In the genomic region with DNA sequence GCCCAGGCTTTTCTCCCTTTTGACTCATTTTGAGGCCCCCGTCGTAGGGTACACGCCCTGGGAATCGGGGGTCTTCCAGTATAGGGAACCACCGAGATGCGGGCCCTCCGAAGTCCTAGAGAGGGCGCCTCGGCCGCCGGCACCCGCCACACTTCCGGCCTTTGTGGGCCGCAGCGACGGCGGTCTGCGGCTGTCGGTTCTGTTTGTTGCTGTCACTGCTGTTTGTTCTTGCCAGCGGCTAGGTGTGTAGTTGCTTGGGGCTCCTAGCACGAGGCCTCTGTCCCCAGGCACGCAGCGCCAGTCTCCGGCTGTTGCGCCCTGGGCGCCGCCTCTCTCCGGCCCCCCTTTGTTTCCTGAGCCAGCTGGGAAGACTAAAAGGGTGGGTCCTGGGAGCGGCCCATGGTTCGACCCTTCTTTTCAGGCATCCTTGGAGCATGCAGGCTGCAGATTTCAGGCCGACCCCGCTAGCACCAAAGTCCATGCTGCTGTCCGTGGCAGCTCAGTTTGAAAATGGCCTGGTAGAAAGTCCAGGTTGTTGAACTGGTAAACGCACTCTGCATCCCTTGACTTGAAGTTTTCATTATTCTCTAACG, we compare ENCODE assay signal across 1 cellular context.
TF ChIP-seq lines count a peak whose summit lies in the region.

No MANE protein-coding gene starts in this region.

TF ChIP-seq in HepG2, 621 proteins besides CTCF, POLR2A, EP300 and RAD21 (continued from another document and continues in another):
- TF ChIP-seq, protein P1, sequence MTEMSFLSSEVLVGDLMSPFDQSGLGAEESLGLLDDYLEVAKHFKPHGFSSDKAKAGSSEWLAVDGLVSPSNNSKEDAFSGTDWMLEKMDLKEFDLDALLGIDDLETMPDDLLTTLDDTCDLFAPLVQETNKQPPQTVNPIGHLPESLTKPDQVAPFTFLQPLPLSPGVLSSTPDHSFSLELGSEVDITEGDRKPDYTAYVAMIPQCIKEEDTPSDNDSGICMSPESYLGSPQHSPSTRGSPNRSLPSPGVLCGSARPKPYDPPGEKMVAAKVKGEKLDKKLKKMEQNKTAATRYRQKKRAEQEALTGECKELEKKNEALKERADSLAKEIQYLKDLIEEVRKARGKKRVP (CRISPR knock-in tag; IDR thresholded peaks at IDR 0.05): peak in 1 of 2 experiments; percentile 54; a peak in 2 of 4 replicates
- TF ChIP-seq ZNF547 (CRISPR knock-in tag; IDR thresholded peaks at IDR 0.05) (peak; percentile 94), HCFC1 (IDR thresholded peaks at IDR 0.05; ENCODE audit: low read depth, low read length) (peak; percentile 41; the same call in 1 of the 2 replicates), ELF1 (CRISPR knock-in tag; IDR thresholded peaks at IDR 0.05) (peak; percentile 94), ZNF775 (CRISPR knock-in tag; IDR thresholded peaks at IDR 0.05; ENCODE audit: borderline replicate concordance) (0 out of 2 replicates have a peak, but pooled peaks have one; percentile 32), ZNF251 (CRISPR knock-in tag; IDR thresholded peaks at IDR 0.05) (no peak), KLF9 (CRISPR knock-in tag; IDR thresholded peaks at IDR 0.05; ENCODE audit: low read depth) (0 out of 2 replicates have a peak, but pooled peaks have one; percentile 23), ZNF614 (CRISPR knock-in tag; IDR thresholded peaks at IDR 0.05; ENCODE audit: borderline replicate concordance) (peak; percentile 91), ZNF75D (CRISPR knock-in tag; IDR thresholded peaks at IDR 0.05; ENCODE audit: borderline replicate concordance) (no peak), PCBP2 (optimal IDR thresholded peaks at IDR 0.05; ENCODE audit: low read depth, low read length, poor library complexity, severe bottlenecking) (no peak), TSC22D2 (CRISPR knock-in tag; IDR thresholded peaks at IDR 0.05; ENCODE audit: borderline replicate concordance) (no peak; the same call in 1 of the 2 replicates), NR2F6 (IDR thresholded peaks at IDR 0.05) (no peak), NR2F6 (CRISPR knock-in tag; IDR thresholded peaks at IDR 0.05) (peak; percentile 63), PHF5A (CRISPR knock-in tag; IDR thresholded peaks at IDR 0.05; ENCODE audit: low read depth, unreplicated experiment) (peak; percentile 42), ZMAT3 (CRISPR knock-in tag; conservative IDR thresholded peaks at IDR 0.05) (peak; percentile 96), NAIF1 (CRISPR knock-in tag; IDR thresholded peaks at IDR 0.05; ENCODE audit: borderline replicate concordance) (no peak; the same call in 1 of the 2 replicates), ZNF768 (CRISPR knock-in tag; IDR thresholded peaks at IDR 0.05) (peak; percentile 82), CENPX (CRISPR knock-in tag; IDR thresholded peaks at IDR 0.05) (no peak), POLR2G (IDR thresholded peaks at IDR 0.05; ENCODE audit: low read depth, low read length) (peak; percentile 93), NR1H2 (CRISPR knock-in tag; IDR thresholded peaks at IDR 0.05; ENCODE audit: borderline replicate concordance, low read depth) (no peak), ATRX (CRISPR knock-in tag; IDR thresholded peaks at IDR 0.05; ENCODE audit: borderline replicate concordance) (no peak), SMC3 (IDR thresholded peaks at IDR 0.05; ENCODE audit: low read length) (peak; percentile 4; the same call in 1 of the 2 replicates), KDM3A (CRISPR knock-in tag; IDR thresholded peaks at IDR 0.05; ENCODE audit: low read depth) (peak; percentile 79), ZNF678 (CRISPR knock-in tag; IDR thresholded peaks at IDR 0.05) (no peak; the same call in 1 of the 2 replicates), ZKSCAN8 (CRISPR knock-in tag; IDR thresholded peaks at IDR 0.05; ENCODE audit: borderline replicate concordance) (peak; percentile 39; the same call in 1 of the 2 replicates), SYNCRIP (IDR thresholded peaks at IDR 0.05; ENCODE audit: insufficient read depth, low read depth, low read length) (no peak), ZFP37 (CRISPR knock-in tag; IDR thresholded peaks at IDR 0.05; ENCODE audit: borderline replicate concordance) (peak; percentile 89), RBAK (CRISPR knock-in tag; IDR thresholded peaks at IDR 0.05) (no peak; the same call in 1 of the 2 replicates), ZSCAN30 (CRISPR knock-in tag; IDR thresholded peaks at IDR 0.05) (peak; percentile 21; the same call in 1 of the 2 replicates), ZNF44 (CRISPR knock-in tag; IDR thresholded peaks at IDR 0.05) (peak; percentile 85; the same call in 1 of the 2 replicates), ELF3 (CRISPR knock-in tag; IDR thresholded peaks at IDR 0.05) (peak; percentile 72), FOXP1 (IDR thresholded peaks at IDR 0.05) (no peak), FOXP1 (CRISPR knock-in tag; IDR thresholded peaks at IDR 0.05) (peak; percentile 72), SRSF9 (IDR thresholded peaks at IDR 0.05; ENCODE audit: borderline replicate concordance, insufficient read depth, low read depth, low read length, poor library complexity, severe bottlenecking) (no peak), MYC (CRISPR knock-in tag; IDR thresholded peaks at IDR 0.05; ENCODE audit: borderline replicate concordance) (peak; percentile 95; the same call in 1 of the 2 replicates)
- TF ChIP-seq, protein P2, sequence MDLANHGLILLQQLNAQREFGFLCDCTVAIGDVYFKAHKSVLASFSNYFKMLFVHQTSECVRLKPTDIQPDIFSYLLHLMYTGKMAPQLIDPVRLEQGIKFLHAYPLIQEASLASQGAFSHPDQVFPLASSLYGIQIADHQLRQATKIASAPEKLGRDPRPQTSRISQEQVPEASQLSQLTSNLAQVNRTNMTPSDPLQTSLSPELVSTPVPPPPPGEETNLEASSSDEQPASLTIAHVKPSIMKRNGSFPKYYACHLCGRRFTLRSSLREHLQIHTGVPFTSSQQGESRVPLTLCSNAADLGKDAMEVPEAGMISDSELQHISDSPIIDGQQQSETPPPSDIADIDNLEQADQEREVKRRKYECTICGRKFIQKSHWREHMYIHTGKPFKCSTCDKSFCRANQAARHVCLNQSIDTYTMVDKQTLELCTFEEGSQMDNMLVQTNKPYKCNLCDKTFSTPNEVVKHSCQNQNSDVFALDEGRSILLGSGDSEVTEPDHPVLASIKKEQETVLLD (CRISPR knock-in tag; IDR thresholded peaks at IDR 0.05; ENCODE audit: low read depth): no peak
- TF ChIP-seq, protein P3, sequence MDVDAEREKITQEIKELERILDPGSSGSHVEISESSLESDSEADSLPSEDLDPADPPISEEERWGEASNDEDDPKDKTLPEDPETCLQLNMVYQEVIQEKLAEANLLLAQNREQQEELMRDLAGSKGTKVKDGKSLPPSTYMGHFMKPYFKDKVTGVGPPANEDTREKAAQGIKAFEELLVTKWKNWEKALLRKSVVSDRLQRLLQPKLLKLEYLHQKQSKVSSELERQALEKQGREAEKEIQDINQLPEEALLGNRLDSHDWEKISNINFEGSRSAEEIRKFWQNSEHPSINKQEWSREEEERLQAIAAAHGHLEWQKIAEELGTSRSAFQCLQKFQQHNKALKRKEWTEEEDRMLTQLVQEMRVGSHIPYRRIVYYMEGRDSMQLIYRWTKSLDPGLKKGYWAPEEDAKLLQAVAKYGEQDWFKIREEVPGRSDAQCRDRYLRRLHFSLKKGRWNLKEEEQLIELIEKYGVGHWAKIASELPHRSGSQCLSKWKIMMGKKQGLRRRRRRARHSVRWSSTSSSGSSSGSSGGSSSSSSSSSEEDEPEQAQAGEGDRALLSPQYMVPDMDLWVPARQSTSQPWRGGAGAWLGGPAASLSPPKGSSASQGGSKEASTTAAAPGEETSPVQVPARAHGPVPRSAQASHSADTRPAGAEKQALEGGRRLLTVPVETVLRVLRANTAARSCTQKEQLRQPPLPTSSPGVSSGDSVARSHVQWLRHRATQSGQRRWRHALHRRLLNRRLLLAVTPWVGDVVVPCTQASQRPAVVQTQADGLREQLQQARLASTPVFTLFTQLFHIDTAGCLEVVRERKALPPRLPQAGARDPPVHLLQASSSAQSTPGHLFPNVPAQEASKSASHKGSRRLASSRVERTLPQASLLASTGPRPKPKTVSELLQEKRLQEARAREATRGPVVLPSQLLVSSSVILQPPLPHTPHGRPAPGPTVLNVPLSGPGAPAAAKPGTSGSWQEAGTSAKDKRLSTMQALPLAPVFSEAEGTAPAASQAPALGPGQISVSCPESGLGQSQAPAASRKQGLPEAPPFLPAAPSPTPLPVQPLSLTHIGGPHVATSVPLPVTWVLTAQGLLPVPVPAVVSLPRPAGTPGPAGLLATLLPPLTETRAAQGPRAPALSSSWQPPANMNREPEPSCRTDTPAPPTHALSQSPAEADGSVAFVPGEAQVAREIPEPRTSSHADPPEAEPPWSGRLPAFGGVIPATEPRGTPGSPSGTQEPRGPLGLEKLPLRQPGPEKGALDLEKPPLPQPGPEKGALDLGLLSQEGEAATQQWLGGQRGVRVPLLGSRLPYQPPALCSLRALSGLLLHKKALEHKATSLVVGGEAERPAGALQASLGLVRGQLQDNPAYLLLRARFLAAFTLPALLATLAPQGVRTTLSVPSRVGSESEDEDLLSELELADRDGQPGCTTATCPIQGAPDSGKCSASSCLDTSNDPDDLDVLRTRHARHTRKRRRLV (CRISPR knock-in tag; IDR thresholded peaks at IDR 0.05): peak; percentile 70; the same call in 1 of the 2 replicates
- TF ChIP-seq, protein P4, sequence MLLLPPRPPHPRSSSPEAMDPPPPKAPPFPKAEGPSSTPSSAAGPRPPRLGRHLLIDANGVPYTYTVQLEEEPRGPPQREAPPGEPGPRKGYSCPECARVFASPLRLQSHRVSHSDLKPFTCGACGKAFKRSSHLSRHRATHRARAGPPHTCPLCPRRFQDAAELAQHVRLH (CRISPR knock-in tag; IDR thresholded peaks at IDR 0.05; ENCODE audit: borderline replicate concordance, low read depth): peak; percentile 89; the same call in 1 of the 2 replicates
- TF ChIP-seq, protein P5, sequence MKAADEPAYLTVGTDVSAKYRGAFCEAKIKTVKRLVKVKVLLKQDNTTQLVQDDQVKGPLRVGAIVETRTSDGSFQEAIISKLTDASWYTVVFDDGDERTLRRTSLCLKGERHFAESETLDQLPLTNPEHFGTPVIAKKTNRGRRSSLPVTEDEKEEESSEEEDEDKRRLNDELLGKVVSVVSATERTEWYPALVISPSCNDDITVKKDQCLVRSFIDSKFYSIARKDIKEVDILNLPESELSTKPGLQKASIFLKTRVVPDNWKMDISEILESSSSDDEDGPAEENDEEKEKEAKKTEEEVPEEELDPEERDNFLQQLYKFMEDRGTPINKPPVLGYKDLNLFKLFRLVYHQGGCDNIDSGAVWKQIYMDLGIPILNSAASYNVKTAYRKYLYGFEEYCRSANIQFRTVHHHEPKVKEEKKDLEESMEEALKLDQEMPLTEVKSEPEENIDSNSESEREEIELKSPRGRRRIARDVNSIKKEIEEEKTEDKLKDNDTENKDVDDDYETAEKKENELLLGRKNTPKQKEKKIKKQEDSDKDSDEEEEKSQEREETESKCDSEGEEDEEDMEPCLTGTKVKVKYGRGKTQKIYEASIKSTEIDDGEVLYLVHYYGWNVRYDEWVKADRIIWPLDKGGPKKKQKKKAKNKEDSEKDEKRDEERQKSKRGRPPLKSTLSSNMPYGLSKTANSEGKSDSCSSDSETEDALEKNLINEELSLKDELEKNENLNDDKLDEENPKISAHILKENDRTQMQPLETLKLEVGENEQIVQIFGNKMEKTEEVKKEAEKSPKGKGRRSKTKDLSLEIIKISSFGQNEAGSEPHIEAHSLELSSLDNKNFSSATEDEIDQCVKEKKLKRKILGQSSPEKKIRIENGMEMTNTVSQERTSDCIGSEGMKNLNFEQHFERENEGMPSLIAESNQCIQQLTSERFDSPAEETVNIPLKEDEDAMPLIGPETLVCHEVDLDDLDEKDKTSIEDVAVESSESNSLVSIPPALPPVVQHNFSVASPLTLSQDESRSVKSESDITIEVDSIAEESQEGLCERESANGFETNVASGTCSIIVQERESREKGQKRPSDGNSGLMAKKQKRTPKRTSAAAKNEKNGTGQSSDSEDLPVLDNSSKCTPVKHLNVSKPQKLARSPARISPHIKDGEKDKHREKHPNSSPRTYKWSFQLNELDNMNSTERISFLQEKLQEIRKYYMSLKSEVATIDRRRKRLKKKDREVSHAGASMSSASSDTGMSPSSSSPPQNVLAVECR (CRISPR knock-in tag; IDR thresholded peaks at IDR 0.05; ENCODE audit: borderline replicate concordance): peak; percentile 76; the same call in 1 of the 2 replicates
- TF ChIP-seq, protein P6, sequence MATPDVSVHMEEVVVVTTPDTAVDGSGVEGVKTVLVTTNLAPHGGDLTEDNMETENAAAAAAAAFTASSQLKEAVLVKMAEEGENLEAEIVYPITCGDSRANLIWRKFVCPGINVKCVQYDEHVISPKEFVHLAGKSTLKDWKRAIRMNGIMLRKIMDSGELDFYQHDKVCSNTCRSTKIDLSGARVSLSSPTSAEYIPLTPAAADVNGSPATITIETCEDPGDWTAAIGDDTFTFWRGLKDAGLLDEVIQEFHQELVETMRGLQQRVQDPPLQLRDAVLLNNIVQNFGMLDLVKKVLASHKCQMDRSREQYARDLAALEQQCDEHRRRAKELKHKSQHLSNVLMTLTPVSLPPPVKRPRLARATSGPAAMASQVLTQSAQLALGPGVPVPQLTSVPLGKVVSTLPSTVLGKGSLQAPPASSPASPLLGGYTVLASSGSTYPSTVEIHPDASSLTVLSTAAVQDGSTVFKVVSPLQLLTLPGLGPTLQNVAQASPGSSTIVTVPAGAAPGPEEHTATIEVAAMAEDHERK (CRISPR knock-in tag; IDR thresholded peaks at IDR 0.05; ENCODE audit: low read depth): peak; percentile 48; the same call in 1 of the 2 replicates
- TF ChIP-seq, protein P7, sequence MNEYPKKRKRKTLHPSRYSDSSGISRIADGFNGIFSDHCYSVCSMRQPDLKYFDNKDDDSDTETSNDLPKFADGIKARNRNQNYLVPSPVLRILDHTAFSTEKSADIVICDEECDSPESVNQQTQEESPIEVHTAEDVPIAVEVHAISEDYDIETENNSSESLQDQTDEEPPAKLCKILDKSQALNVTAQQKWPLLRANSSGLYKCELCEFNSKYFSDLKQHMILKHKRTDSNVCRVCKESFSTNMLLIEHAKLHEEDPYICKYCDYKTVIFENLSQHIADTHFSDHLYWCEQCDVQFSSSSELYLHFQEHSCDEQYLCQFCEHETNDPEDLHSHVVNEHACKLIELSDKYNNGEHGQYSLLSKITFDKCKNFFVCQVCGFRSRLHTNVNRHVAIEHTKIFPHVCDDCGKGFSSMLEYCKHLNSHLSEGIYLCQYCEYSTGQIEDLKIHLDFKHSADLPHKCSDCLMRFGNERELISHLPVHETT (CRISPR knock-in tag; conservative IDR thresholded peaks at IDR 0.05): peak; percentile 86
- TF ChIP-seq, protein P8, sequence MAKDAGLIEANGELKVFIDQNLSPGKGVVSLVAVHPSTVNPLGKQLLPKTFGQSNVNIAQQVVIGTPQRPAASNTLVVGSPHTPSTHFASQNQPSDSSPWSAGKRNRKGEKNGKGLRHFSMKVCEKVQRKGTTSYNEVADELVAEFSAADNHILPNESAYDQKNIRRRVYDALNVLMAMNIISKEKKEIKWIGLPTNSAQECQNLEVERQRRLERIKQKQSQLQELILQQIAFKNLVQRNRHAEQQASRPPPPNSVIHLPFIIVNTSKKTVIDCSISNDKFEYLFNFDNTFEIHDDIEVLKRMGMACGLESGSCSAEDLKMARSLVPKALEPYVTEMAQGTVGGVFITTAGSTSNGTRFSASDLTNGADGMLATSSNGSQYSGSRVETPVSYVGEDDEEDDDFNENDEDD (CRISPR knock-in tag; IDR thresholded peaks at IDR 0.05; ENCODE audit: borderline replicate concordance): peak; percentile 79; the same call in 1 of the 2 replicates
- TF ChIP-seq, protein P9, sequence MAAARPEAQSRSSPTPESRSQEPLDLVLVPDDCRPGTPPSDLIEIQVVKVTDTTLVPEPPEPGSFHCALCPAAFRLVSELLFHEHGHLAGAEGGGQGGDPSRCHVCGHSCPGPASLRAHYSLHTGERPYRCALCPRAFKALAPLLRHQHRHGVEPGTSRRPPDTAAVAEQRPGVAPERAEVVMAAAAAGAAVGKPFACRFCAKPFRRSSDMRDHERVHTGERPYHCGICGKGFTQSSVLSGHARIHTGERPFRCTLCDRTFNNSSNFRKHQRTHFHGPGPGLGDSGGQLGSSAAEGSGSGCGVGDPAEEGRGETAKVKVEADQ (CRISPR knock-in tag; IDR thresholded peaks at IDR 0.05; ENCODE audit: borderline replicate concordance): peak; percentile 73; the same call in 1 of the 2 replicates
